ENCODE assay signal across 8 cellular contexts in genomic region chr21:33324311-33325221, GRCh38. TPM values are rescaled to one million over a fixed set of nuclear protein-coding genes. Genes with fewer than 3 reads are reported as not detected.
A peak's percentile ranks its signal among the peaks of the same experiment; 100 is the strongest.
DNase-seq lines count a peak whose midpoint lies in the region; ATAC-seq, FAIRE-seq and TF ChIP-seq lines count a peak whose summit lies in the region.

TSS of gene IFNAR1 (plus strand) at chr21:33324970. CDS start at chr21:33325056, 86 bp downstream.

- H3K9ac ChIP-seq in HepG2 (ENCODE audit: insufficient read depth, low read depth, low read length), result peak within 1 kb of the TSS; percentile 77

- peaks cover 27% of the 10 kb centered on the region for H3K4me1 ChIP-seq in HepG2 (ENCODE audit: insufficient read depth, low read length)

- H2AFZ ChIP-seq in HepG2 (ENCODE audit: low read length), result peak within 1 kb of the TSS; percentile 55

- peak; percentile 99 for DNase-seq in NCI-H69 (lab: John Stamatoyannopoulos, UW)
- peak; percentile 99 for DNase-seq in activated CD4-positive, alpha-beta T cell treated with anti-CD3 and anti-CD28 coated beads, Interleukin-2, amount 50 U/mL, for 1 hour
- peak; percentile 100 for DNase-seq in dermis blood vessel endothelial cell
- DNase-seq in HepG2 (ENCODE audit: low spot score), result peak; percentile 92
- peak; percentile 99 for DNase-seq in stimulated activated CD4-positive, alpha-beta T cell treated with anti-CD3 and anti-CD28 coated beads, Interleukin-4, amount 100 ng/mL, for 1 hour

- H3K4me2 ChIP-seq in HepG2 (ENCODE audit: low read depth, low read length), result peak within 1 kb of the TSS; percentile 74

- in situ Hi-C loops in HepG2 (cut with HindIII; ENCODE audit: extremely low pct_ligation_motif_present, low pct_unique_long_range_greater_than_20kb), result no loop called here

- peak; percentile 70 to 87 for TF ChIP-seq POLR2A in HepG2 (IDR thresholded peaks at IDR 0.05; ENCODE audit: insufficient read depth in 1 of 2, low read depth in 2 of 2, low read length in 2 of 2)

- CTCF ChIA-PET in HepG2 (lab: Yijun Ruan, JAX; ENCODE audit: low intra/inter-chr PET ratio, low total read pairs), result no interaction called here

- intact Hi-C loops in HepG2 (cut with micrococcal nuclease; ENCODE audit: unreplicated experiment), result loop anchor here (2.0 kb wide), 1 partner anchor 126 kb away; no protein-coding TSS in a partner anchor

- H3K79me2 ChIP-seq in HepG2 (ENCODE audit: insufficient read depth, low read length), result peaks cover 37% of the 10 kb centered on the region

- under 1% methylated on average over 42 of the region's 85 CpGs for WGBS in HepG2 (ENCODE audit: low lambda C conversion rate)

- no peaks in the 10 kb centered on the region for H3K27me3 ChIP-seq in HepG2 (ENCODE audit: control insufficient read depth in 1 of 2, insufficient read depth in 2 of 2, low read length in 2 of 2)

- TF ChIP-seq CTCF in C4-2B (conservative IDR thresholded peaks at IDR 0.05) (no peak), HepG2 (CRISPR knock-in tag; IDR thresholded peaks at IDR 0.05) (peak; percentile 39)

- H4K20me1 ChIP-seq in HepG2 (ENCODE audit: insufficient read depth, low read length), result no peaks in the 10 kb centered on the region

- POLR2A ChIA-PET in HepG2 (lab: Yijun Ruan, JAX), result interaction anchor here (0.7 to 2.0 kb wide), 25 partner anchors 11 to 596 kb away, joined by 3 to 21 read pairs (median 6); partner anchors contain the start of genes DONSON, IL10RB, SYNJ1 and TMEM50B

- H3K27ac ChIP-seq in C4-2B (peak within 1 kb of the TSS; percentile 95), HepG2 (ENCODE audit: extremely low read length, insufficient read depth, low read length) (peak within 1 kb of the TSS; percentile 89)

- H3K9me3 ChIP-seq in HepG2 (ENCODE audit: low read length), result no peaks in the 10 kb centered on the region

- peak within 1 kb of the TSS; percentile 60 to 89 (median 86) for H3K4me3 ChIP-seq in HepG2 (replicated peaks in 1 of 3; ENCODE audit: insufficient read depth in 1 of 3, low read depth in 2 of 3, low read length in 3 of 3)

- TF ChIP-seq EP300 in HepG2 (IDR thresholded peaks at IDR 0.05; ENCODE audit: low read depth in 2 of 2, low read length in 2 of 2) (no peak), HepG2 (CRISPR knock-in tag; IDR thresholded peaks at IDR 0.05; ENCODE audit: borderline replicate concordance) (0 out of 2 replicates have a peak, but pooled peaks have one; percentile 10)

- no peak for TF ChIP-seq RAD21 in HepG2 (CRISPR knock-in tag; IDR thresholded peaks at IDR 0.05)

- BruUV-seq in HepG2 (replicated peaks; lab: Mats Ljungman, UMichigan), result TSS peak; percentile 89

- peak; percentile 62 for FAIRE-seq in HepG2 (lab: Jason Lieb, UNC)

- ATAC-seq in GM19372 (IDR thresholded peaks at IDR 0.05; ENCODE audit: low read depth, unreplicated experiment) (peak; percentile 90), HG03521 (IDR thresholded peaks at IDR 0.05; ENCODE audit: unreplicated experiment) (peak; percentile 74), HepG2 (peak; percentile 90)

- H3K36me3 ChIP-seq in HepG2 (replicated peaks in 1 of 2; ENCODE audit: control insufficient read depth in 1 of 2, insufficient read depth in 2 of 2, low read length in 2 of 2), result no peaks in the 10 kb centered on the region

TF ChIP-seq in HepG2, 621 proteins besides CTCF, POLR2A, EP300 and RAD21 (continues in another document):
- TF ChIP-seq HNRNPK (IDR thresholded peaks at IDR 0.05; ENCODE audit: low read depth, low read length, poor library complexity, severe bottlenecking) (peak; percentile 73), ZNF670 (CRISPR knock-in tag; IDR thresholded peaks at IDR 0.05; ENCODE audit: borderline replicate concordance) (0 out of 2 replicates have a peak, but pooled peaks have one; percentile 62), ZNF33A (CRISPR knock-in tag; IDR thresholded peaks at IDR 0.05; ENCODE audit: borderline replicate concordance) (no peak), SNAPC4 (CRISPR knock-in tag; IDR thresholded peaks at IDR 0.05) (peak; percentile 83), REL (CRISPR knock-in tag; conservative IDR thresholded peaks at IDR 0.05) (0 out of 2 replicates have a peak, but pooled peaks have one; percentile 14), SNAI1 (CRISPR knock-in tag; IDR thresholded peaks at IDR 0.05; ENCODE audit: borderline replicate concordance) (peak; percentile 92; the same call in 1 of the 2 replicates), BRD4 (CRISPR knock-in tag; IDR thresholded peaks at IDR 0.05) (peak; percentile 76; the same call in 1 of the 2 replicates), MED13 (CRISPR knock-in tag; IDR thresholded peaks at IDR 0.05) (no peak), SPEN (CRISPR knock-in tag; IDR thresholded peaks at IDR 0.05; ENCODE audit: low read depth) (peak; percentile 82), TBX2 (CRISPR knock-in tag; IDR thresholded peaks at IDR 0.05; ENCODE audit: borderline replicate concordance) (peak; percentile 76)

RNA-seq across cellular contexts. Expression of gene IFNAR1, which starts in this region (rescaled TPM):
- total RNA-seq in dermis blood vessel endothelial cell, result 22.3 and 40.3 TPM in 2 replicates
- 9.3 and 11.2 TPM in 2 replicates for total RNA-seq in HepG2 (2016; rRNA removed; fragmentation: Illumina TruSeq; extraction: Trizol)
- total RNA-seq in HepG2 (2016; cell fraction: cytosol; rRNA removed; fragmentation: Illumina TruSeq; extraction: Trizol; ENCODE audit: low read depth), result 1.5 and 1.9 TPM in 2 replicates
- 9.5 and 10.0 TPM in 2 replicates for total RNA-seq in HepG2 (2016; cell fraction: insoluble cytoplasmic fraction; rRNA removed; fragmentation: Illumina TruSeq; extraction: Trizol)
- 7.9 and 9.1 TPM in 2 replicates for total RNA-seq in HepG2 (2016; cell fraction: membrane; rRNA removed; fragmentation: Illumina TruSeq; extraction: Trizol)
- 13.0 and 14.3 TPM in 2 replicates for total RNA-seq in HepG2 (2016; cell fraction: nucleus; rRNA removed; fragmentation: Illumina TruSeq; extraction: Trizol)
- 6.7 and 6.9 TPM in 2 replicates for polyA plus RNA-seq in HepG2 (2011; rRNA removed)
- polyA plus RNA-seq in HepG2 (2011; cell fraction: cytosol; rRNA removed), result 4.7 and 8.7 TPM in 2 replicates
- 2.7 and 2.9 TPM in 2 replicates for polyA plus RNA-seq in HepG2 (2011; cell fraction: nucleus; rRNA removed)
- 17.0 and 23.0 TPM in 2 replicates for polyA plus RNA-seq in HepG2 (2012)
- 7.3 and 7.9 TPM in 2 replicates for polyA plus RNA-seq in HepG2 (2016; cell fraction: cytosol; fragmentation: Illumina TruSeq; extraction: Trizol; ENCODE audit: low read depth)
- 12.1 and 14.2 TPM in 2 replicates for polyA plus RNA-seq in HepG2 (2016; cell fraction: insoluble cytoplasmic fraction; fragmentation: Illumina TruSeq; extraction: Trizol; ENCODE audit: low read depth)
- polyA plus RNA-seq in HepG2 (2016; cell fraction: membrane; fragmentation: Illumina TruSeq; extraction: Trizol; ENCODE audit: low read depth), result 9.1 and 10.7 TPM in 2 replicates
- polyA plus RNA-seq in HepG2 (2016; cell fraction: nucleus; fragmentation: Illumina TruSeq; extraction: Trizol; ENCODE audit: insufficient read depth, low read depth), result 14.6 and 15.2 TPM in 2 replicates
- polyA minus RNA-seq in HepG2 (2011; rRNA and poly(A)+ RNA removed; ENCODE audit: low replicate concordance), result 15.8 and 22.3 TPM in 2 replicates
- polyA minus RNA-seq in HepG2 (2011; cell fraction: cytosol; rRNA and poly(A)+ RNA removed), result 14.0 and 18.3 TPM in 2 replicates
- 17.0 and 22.1 TPM in 2 replicates for polyA minus RNA-seq in HepG2 (2011; cell fraction: nucleus; rRNA and poly(A)+ RNA removed)

Comparison
In these comparisons a context has a peak if more than half of its experiments do, and no peak if none do; other contexts are left out.
1. Peak in every context shown above with its lines: DNase-seq, ATAC-seq, H3K4me3 ChIP-seq and H3K27ac ChIP-seq.